ENCODE assay signal across 10 cellular contexts in the genomic region with DNA sequence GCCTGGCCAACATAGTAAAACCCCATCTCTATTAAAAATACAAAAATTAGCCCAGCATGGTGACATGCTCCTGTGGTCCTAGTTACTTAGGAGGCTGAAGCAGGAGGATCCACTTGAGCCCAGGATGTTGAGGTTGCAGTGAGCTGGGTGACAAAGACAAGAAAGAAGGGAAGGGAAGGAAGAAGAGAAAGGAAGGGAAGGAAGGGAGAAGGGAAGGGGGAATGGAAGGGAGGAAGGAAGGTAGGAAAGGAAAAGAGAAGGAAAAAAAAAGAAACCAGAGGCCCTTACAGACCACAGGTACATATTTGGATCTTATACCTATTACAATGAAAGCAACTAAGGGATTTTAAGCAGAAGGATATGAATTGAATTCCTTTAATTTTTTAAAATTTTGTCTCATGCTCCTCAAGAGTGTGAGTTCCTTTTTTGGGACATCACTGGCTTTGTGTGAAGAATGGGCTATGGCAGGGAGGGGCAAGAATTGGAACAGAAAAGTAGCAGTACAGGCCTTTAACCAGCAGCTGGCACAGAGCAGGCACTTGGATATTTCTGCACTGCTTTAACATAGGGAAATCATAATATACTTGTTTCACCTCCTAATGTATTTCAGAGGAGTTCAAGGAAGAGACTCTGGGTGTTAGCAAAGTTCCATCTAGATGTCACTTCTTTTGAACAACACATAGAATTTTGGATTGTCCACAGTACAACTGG. TPM values are rescaled to one million over a fixed set of nuclear protein-coding genes. Genes with fewer than 3 reads are reported as not detected.
DNase-seq lines count a peak whose midpoint lies in the region; ATAC-seq and TF ChIP-seq lines count a peak whose summit lies in the region.
"Had no signal": no experiment of that assay in that cellular context is flagged by ENCODE, and none has a peak within 500 bp of the region (broad histone marks: within the 10 kb centered on the region; RNA-seq: fewer than 3 reads in every experiment).

No MANE protein-coding gene starts in this region.

- no peak for ATAC-seq in GM21528 (IDR thresholded peaks at IDR 0.05; ENCODE audit: low FRiP score, unreplicated experiment)
- ATAC-seq: left colon had no signal

- TF ChIP-seq CTCF in Peyer's patch (IDR thresholded peaks at IDR 0.05), result no peak
- no peak for TF ChIP-seq CTCF in colonic mucosa (IDR thresholded peaks at IDR 0.05)
- TF ChIP-seq CTCF in sigmoid colon (IDR thresholded peaks at IDR 0.05), result no peak
- TF ChIP-seq CTCF in GM10248 (IDR thresholded peaks at IDR 0.05; ENCODE audit: control extremely low read depth, extremely low read depth, low read depth, missing control alignments), result no peak

- TF ChIP-seq EP300 in sigmoid colon (IDR thresholded peaks at IDR 0.05), result no peak

- CTCF ChIA-PET in GM10248 (lab: Yijun Ruan, JAX), result interaction anchor here (0.8 to 2.8 kb wide), 7 partner anchors 9 to 84 kb away, joined by 3 to 10 read pairs (median 3); no protein-coding TSS in a partner anchor

- H3K27me3 ChIP-seq in Peyer's patch (no peaks in the 10 kb centered on the region), colonic mucosa (no peaks in the 10 kb centered on the region), sigmoid colon (no peaks in the 10 kb centered on the region)
- H3K27me3 ChIP-seq: breast epithelium, thyroid gland had no signal

- H3K27ac ChIP-seq in Peyer's patch, result peak overlapping the region; percentile 14 to 44 (median 28)
- peak overlapping the region; percentile 34 for H3K27ac ChIP-seq in colonic mucosa
- H3K27ac ChIP-seq in sigmoid colon, result peak overlapping the region in 3 of 4 donors; percentile 24 to 60 (median 53)

- POLR2A ChIA-PET in GM10248 (lab: Yijun Ruan, JAX), result interaction anchor here (0.6 kb wide), 1 partner anchor 123 kb away, joined by 3 read pairs; no protein-coding TSS in a partner anchor

- H3K4me3 ChIP-seq in Peyer's patch (no peak overlapping the region), colonic mucosa (no peak overlapping the region), sigmoid colon (no peak overlapping the region)
- H3K4me3 ChIP-seq: breast epithelium, thyroid gland had no signal

- peak overlapping the region in 1 of 2 donors; percentile 19 for H3K9ac ChIP-seq in colonic mucosa (ENCODE audit: low read depth in 2 of 2, low read length in 2 of 2)

- H3K9me3 ChIP-seq in Peyer's patch (no peaks in the 10 kb centered on the region), colonic mucosa (no peaks in the 10 kb centered on the region), sigmoid colon (no peaks in the 10 kb centered on the region)
- H3K9me3 ChIP-seq: breast epithelium, thyroid gland had no signal

- H3K4me1 ChIP-seq in Peyer's patch, result peaks cover 0 to 7% (median 3%) of the 10 kb centered on the region in 4 donors
- H3K4me1 ChIP-seq in colonic mucosa, result no peaks in the 10 kb centered on the region
- peaks cover 0 to 28% (median 17%) of the 10 kb centered on the region in 4 donors for H3K4me1 ChIP-seq in sigmoid colon
- H3K4me1 ChIP-seq: breast epithelium had no signal

- no peak for TF ChIP-seq POLR2A in Peyer's patch (IDR thresholded peaks at IDR 0.05)
- no peak for TF ChIP-seq POLR2A in sigmoid colon (IDR thresholded peaks at IDR 0.05)

- DNase-seq in HCEC 1CT (peak; percentile 3), Peyer's patch (no peak), colonic mucosa (no peak), sigmoid colon (no peak), GM10248 (ENCODE audit: extremely low spot score) (no peak)
- DNase-seq in stimulated activated CD4-positive, alpha-beta T cell treated with anti-CD3 and anti-CD28 coated beads, Interleukin-1b, Interleukin-23, amount 100 ng/mL, for 48 hours, result no peak
- DNase-seq: left colon, thyroid gland had no signal

- intact Hi-C loops in colonic mucosa (cut with DNase I), result no loop called here
- intact Hi-C loops in sigmoid colon (cut with DNase I), result no loop called here

- no peaks in the 10 kb centered on the region for H3K36me3 ChIP-seq in Peyer's patch
- no peaks in the 10 kb centered on the region for H3K36me3 ChIP-seq in colonic mucosa
- no peaks in the 10 kb centered on the region for H3K36me3 ChIP-seq in sigmoid colon
- H3K36me3 ChIP-seq: breast epithelium, thyroid gland had no signal

RNA-seq across cellular contexts. Expression of a gene that starts 7.9 kb away (rescaled TPM):
- total RNA-seq in Peyer's patch, result 10 to 100 TPM in 3 of 4 donors, 1 to 10 TPM in 1; 8.3 to 30.8 (median 18.2) TPM
- total RNA-seq in colonic mucosa, result 10 to 100 TPM; 46.0 to 69.6 TPM
- 10 to 100 TPM; 13.0 to 27.7 (median 16.6) TPM for total RNA-seq in sigmoid colon
- polyA plus RNA-seq in sigmoid colon, result 100 to 1,000 TPM in 2 of 3 donors, 10 to 100 TPM in 1; 42.7 to 194 (median 180) TPM

RNA-seq across cellular contexts. Expression of a gene that starts 37.3 kb away (rescaled TPM):
- 10 to 100 TPM in 1 of 4 donors, 1 to 10 TPM in 3; 4.2 to 12.0 (median 7.1) TPM for total RNA-seq in Peyer's patch
- 10 to 100 TPM; 11.8 to 13.0 TPM for total RNA-seq in colonic mucosa
- 10 to 100 TPM in 3 of 4 donors, 1 to 10 TPM in 1; 9.2 to 19.6 (median 16.4) TPM for total RNA-seq in sigmoid colon
- polyA plus RNA-seq in sigmoid colon, result 10 to 100 TPM; 19.1 to 33.8 (median 29.4) TPM

RNA-seq across cellular contexts. Expression of a gene that starts 37.4 kb away (rescaled TPM):
- 10 to 100 TPM in 3 of 4 donors, 1 to 10 TPM in 1; 3.2 to 34.7 (median 15.4) TPM for total RNA-seq in Peyer's patch
- total RNA-seq in colonic mucosa, result 10 to 100 TPM; 15.0 to 15.8 TPM
- total RNA-seq in sigmoid colon, result 10 to 100 TPM in 1 of 4 donors, 1 to 10 TPM in 3; 5.3 to 13.6 (median 7.7) TPM
- 10 to 100 TPM in 1 of 3 donors, 1 to 10 TPM in 2; 3.9 to 11.3 (median 5.4) TPM for polyA plus RNA-seq in sigmoid colon
